Comparison of ENCODE assay signal across 26 cellular contexts in the genomic region with DNA sequence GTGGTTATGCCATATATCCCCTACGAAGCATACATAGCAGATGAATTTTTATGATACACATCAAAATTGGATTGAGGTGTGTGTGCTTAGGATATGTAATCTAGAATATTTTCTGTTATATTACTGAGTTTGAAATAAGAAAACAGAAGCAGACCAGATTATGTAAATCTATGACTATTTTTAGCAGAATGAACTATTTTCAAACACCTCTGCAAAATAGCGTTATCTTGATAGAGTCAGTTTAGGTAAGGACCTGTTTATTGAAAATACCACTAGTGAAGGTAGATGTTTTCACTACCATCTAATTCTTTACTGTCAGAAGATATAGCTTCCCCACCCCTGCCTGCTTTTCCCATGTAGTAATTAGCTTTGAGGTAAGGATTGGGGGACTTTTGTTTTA.
"Had no signal": no experiment of that assay in that cellular context is flagged by ENCODE, and none has a peak within 500 bp of the region (broad histone marks: within the 10 kb centered on the region; RNA-seq: fewer than 3 reads in every experiment).

No MANE protein-coding gene starts in this region.

- DNase-seq: activated CD4-positive, alpha-beta T cell treated with anti-CD3 and anti-CD28 coated beads for 36 hours; activated CD4-positive, alpha-beta T cell treated with anti-CD3 and anti-CD28 coated beads, Interleukin-2, amount 50 U/mL, for 48 hours; activated effector memory CD4-positive, alpha-beta T cell treated with anti-CD3 and anti-CD28 coated beads, Interleukin-2, amount 50 U/mL, for 16 hours; activated naive CD4-positive, alpha-beta T cell treated with anti-CD3 and anti-CD28 coated beads, Interleukin-2, amount 10 ng/mL, durations not matched to agents 7 days and 5 days; activated T-cell treated with anti-CD3 and anti-CD28 coated beads, Interleukin-2, amount 50 U/mL, for 72 hours; amygdala; colonic mucosa; dorsolateral prefrontal cortex; effector memory CD8-positive, alpha-beta T cell; glutamatergic neuron; hippocampal formation; kidney glomerular epithelial cell; left ventricle myocardium inferior; naive thymus-derived CD4-positive, alpha-beta T cell; posterior cingulate gyrus; small intestine; stimulated activated CD4-positive, alpha-beta T cell treated with anti-CD3 and anti-CD28 coated beads, Interleukin-15, amount 100 ng/mL, for 24 hours; stomach; transverse colon; uterus had no signal

- ATAC-seq: activated CD4-positive, alpha-beta T cell treated with anti-CD3 and anti-CD28 coated beads for 36 hours; activated T-cell treated with anti-CD3 and anti-CD28 coated beads, Interleukin-2, amount 50 U/mL, for 72 hours; effector memory CD8-positive, alpha-beta T cell; esophagus mucosa; naive thymus-derived CD4-positive, alpha-beta T cell; sciatic nerve; stimulated activated memory B cell treated with anti-CD40 and anti-IgM and Interleukin-4, amounts not matched to agents 10 μg/mL and 1 μg/mL and 100 μg/mL, for 72 hours; WTC11 had no signal

- H3K36me3 ChIP-seq: colonic mucosa, left ventricle myocardium inferior, neural progenitor cell, stomach, suprapubic skin, transverse colon, uterus had no signal

- H3K4me3 ChIP-seq: colonic mucosa, dorsolateral prefrontal cortex, left ventricle myocardium inferior, neural progenitor cell, stomach, suprapubic skin, transverse colon, uterus had no signal

- H3K27me3 ChIP-seq: colonic mucosa, dorsolateral prefrontal cortex, neural progenitor cell, stomach, suprapubic skin, transverse colon, uterus had no signal

- H3K4me2 ChIP-seq: neural progenitor cell had no signal

- H3K27ac ChIP-seq: colonic mucosa, left ventricle myocardium inferior, neural progenitor cell, stomach, suprapubic skin, transverse colon had no signal

- H3K4me1 ChIP-seq: colonic mucosa, neural progenitor cell, stomach, uterus had no signal

- H3K9me3 ChIP-seq: colonic mucosa, left ventricle myocardium inferior, stomach, suprapubic skin, transverse colon, uterus had no signal
